In genomic region chr14:21039585-21040369, GRCh38 we compare ENCODE assay signal across 1 cellular context.
TF ChIP-seq lines count a peak whose summit lies in the region.

No MANE protein-coding gene starts in this region.

TF ChIP-seq in HepG2, 621 proteins besides CTCF, POLR2A, EP300 and RAD21 (continued from another document and continues in another):
- TF ChIP-seq AHDC1 (CRISPR knock-in tag; IDR thresholded peaks at IDR 0.05; ENCODE audit: borderline replicate concordance) (no peak), ZNF563 (CRISPR knock-in tag; IDR thresholded peaks at IDR 0.05) (no peak), SMAD9 (CRISPR knock-in tag; IDR thresholded peaks at IDR 0.05) (no peak), ZFY (CRISPR knock-in tag; IDR thresholded peaks at IDR 0.05) (peak; percentile 78), SNAPC2 (CRISPR knock-in tag; IDR thresholded peaks at IDR 0.05) (no peak), ZNF564 (CRISPR knock-in tag; IDR thresholded peaks at IDR 0.05) (no peak), ZNF318 (CRISPR knock-in tag; IDR thresholded peaks at IDR 0.05) (no peak), FOXA3 (CRISPR knock-in tag; IDR thresholded peaks at IDR 0.05) (peak; percentile 26; the same call in 1 of the 2 replicates), ZBTB39 (CRISPR knock-in tag; IDR thresholded peaks at IDR 0.05) (no peak), SMAD3 (CRISPR knock-in tag; IDR thresholded peaks at IDR 0.05) (peak; percentile 37; the same call in 1 of the 2 replicates), TBL1XR1 (IDR thresholded peaks at IDR 0.05; ENCODE audit: borderline replicate concordance, low read length, partially characterized antibody) (peak; percentile 59), ZNF431 (CRISPR knock-in tag; IDR thresholded peaks at IDR 0.05; ENCODE audit: borderline replicate concordance, low read depth) (no peak), PCBP2 (optimal IDR thresholded peaks at IDR 0.05; ENCODE audit: low read depth, low read length, poor library complexity, severe bottlenecking) (no peak), REL (CRISPR knock-in tag; conservative IDR thresholded peaks at IDR 0.05) (no peak), DZIP1 (CRISPR knock-in tag; IDR thresholded peaks at IDR 0.05) (no peak), MBNL3 (CRISPR knock-in tag; conservative IDR thresholded peaks at IDR 0.05) (no peak), RXRB (CRISPR knock-in tag; IDR thresholded peaks at IDR 0.05; ENCODE audit: borderline replicate concordance) (peak; percentile 75; the same call in 1 of the 2 replicates), MAX (IDR thresholded peaks at IDR 0.05) (no peak), ZKSCAN5 (CRISPR knock-in tag; IDR thresholded peaks at IDR 0.05) (no peak), HNRNPH1 (optimal IDR thresholded peaks at IDR 0.05; ENCODE audit: low read depth, low read length) (no peak), HNF1B (CRISPR knock-in tag; IDR thresholded peaks at IDR 0.05) (0 out of 2 replicates have a peak, but pooled peaks have one; percentile 35), ZNF331 (CRISPR knock-in tag; IDR thresholded peaks at IDR 0.05) (peak; percentile 21; the same call in 1 of the 2 replicates), EHMT2 (IDR thresholded peaks at IDR 0.05; ENCODE audit: borderline replicate concordance, low read depth, low read length) (peak; percentile 72; the same call in 1 of the 2 replicates), ZNF691 (CRISPR knock-in tag; IDR thresholded peaks at IDR 0.05; ENCODE audit: borderline replicate concordance, low read depth) (no peak), MYPOP (CRISPR knock-in tag; IDR thresholded peaks at IDR 0.05) (no peak), ZFP36L2 (CRISPR knock-in tag; IDR thresholded peaks at IDR 0.05) (no peak), SOX6 (IDR thresholded peaks at IDR 0.05) (no peak), SOX6 (CRISPR knock-in tag; IDR thresholded peaks at IDR 0.05) (peak; percentile 67; the same call in 1 of the 2 replicates), HOXA3 (CRISPR knock-in tag; IDR thresholded peaks at IDR 0.05) (no peak), MIXL1 (CRISPR knock-in tag; IDR thresholded peaks at IDR 0.05) (no peak), ZNF549 (CRISPR knock-in tag; IDR thresholded peaks at IDR 0.05) (peak; percentile 82; the same call in 1 of the 2 replicates)
